In the genomic region with DNA sequence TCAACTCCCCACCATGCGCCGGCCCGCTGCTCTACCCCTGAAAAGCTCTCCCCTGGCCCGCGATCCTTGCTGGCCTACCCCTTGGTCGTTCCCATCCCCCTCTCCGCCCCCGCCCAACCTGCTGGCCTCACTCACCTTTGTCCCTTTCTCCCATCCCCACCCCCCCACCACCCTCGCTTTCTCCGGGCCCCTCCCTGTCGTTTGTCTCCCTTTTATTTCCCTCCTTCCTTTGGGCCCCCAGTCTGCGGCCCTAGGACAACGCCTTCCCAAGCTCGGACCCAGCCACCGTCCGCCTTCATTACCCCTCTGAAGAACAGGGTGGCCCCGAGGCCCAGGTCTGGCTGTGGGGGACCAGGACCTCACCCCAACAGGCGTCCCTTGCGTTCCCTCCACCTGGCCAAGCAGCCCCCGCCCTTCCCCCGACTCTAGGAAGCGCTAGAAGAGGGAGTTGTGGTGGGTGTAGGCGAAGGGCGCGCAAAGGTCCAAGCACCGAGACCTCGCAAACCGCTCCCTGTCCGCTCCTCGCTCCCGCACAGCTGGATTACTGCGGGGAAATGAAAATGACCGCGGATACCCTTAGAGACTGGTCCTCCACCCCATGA, we compare ENCODE assay signal across 7 cellular contexts. TPM values are rescaled to one million over a fixed set of nuclear protein-coding genes. Genes with fewer than 3 reads are reported as not detected.
DNase-seq lines count a peak whose midpoint lies in the region; ATAC-seq and TF ChIP-seq lines count a peak whose summit lies in the region.
"Had no signal": no experiment of that assay in that cellular context is flagged by ENCODE, and none has a peak within 500 bp of the region (broad histone marks: within the 10 kb centered on the region; RNA-seq: fewer than 3 reads in every experiment).

No MANE protein-coding gene starts in this region.

- no peaks in the 10 kb centered on the region for H3K36me3 Mint-ChIP-seq in activated CD4-positive, alpha-beta T cell treated with anti-CD3 and anti-CD28 coated beads for 36 hours (ENCODE audit: low read depth)

- no peaks in the 10 kb centered on the region for H3K9me3 ChIP-seq in right atrium auricular region
- no peaks in the 10 kb centered on the region for H3K9me3 ChIP-seq in subcutaneous abdominal adipose tissue (ENCODE audit: control insufficient read depth in 5 of 5, low read length in 5 of 5)

- no peaks in the 10 kb centered on the region for H3K36me3 ChIP-seq in right atrium auricular region
- H3K36me3 ChIP-seq in subcutaneous abdominal adipose tissue (ENCODE audit: control insufficient read depth in 5 of 5, insufficient read depth in 5 of 5, low read length in 5 of 5): no peaks in the 10 kb centered on the region

- CTCF ChIA-PET in activated CD4-positive, alpha-beta T cell treated with anti-CD3 and anti-CD28 coated beads for 36 hours (lab: Charles Lee): interaction anchor here (0.5 to 10.6 kb wide), 27 partner anchors 8 to 1113 kb away, joined by 3 to 148 read pairs (median 5); a partner anchor contains a TSS

- H3K27ac ChIP-seq in right atrium auricular region: peak overlapping the region; percentile 25 to 32
- H3K27ac ChIP-seq in subcutaneous abdominal adipose tissue (ENCODE audit: low read depth, low read length): no peak overlapping the region

- no peak for DNase-seq in activated CD4-positive, alpha-beta T cell treated with anti-CD3 and anti-CD28 coated beads for 36 hours
- DNase-seq in activated CD4-positive, alpha-beta T cell treated with anti-CD3 and anti-CD28 coated beads for 1 hour: no peak
- no peak for DNase-seq in right atrium auricular region (ENCODE audit: low spot score)

- H3K4me3 ChIP-seq in right atrium auricular region (peak overlapping the region; percentile 23 to 46), subcutaneous abdominal adipose tissue (ENCODE audit: low read depth in 1 of 5, low read length in 5 of 5) (peak overlapping the region in 4 of 5 donors; percentile 19 to 52 (median 36))

- POLR2A ChIA-PET in activated CD4-positive, alpha-beta T cell treated with anti-CD3 and anti-CD28 coated beads for 36 hours (lab: Charles Lee): interaction anchor here (0.6 to 1.1 kb wide), 3 partner anchors 15 to 261 kb away, joined by 3 to 9 read pairs (median 4); no protein-coding TSS in a partner anchor

- H3K9me3 Mint-ChIP-seq in activated CD4-positive, alpha-beta T cell treated with anti-CD3 and anti-CD28 coated beads for 36 hours (ENCODE audit: low read depth): no peaks in the 10 kb centered on the region

- H3K4me3 Mint-ChIP-seq in activated CD4-positive, alpha-beta T cell treated with anti-CD3 and anti-CD28 coated beads for 36 hours: peak overlapping the region; percentile 55

- H3K9ac ChIP-seq in subcutaneous abdominal adipose tissue (ENCODE audit: low read length in 5 of 5): peak overlapping the region in 3 of 5 donors; percentile 47 to 64 (median 55)

- intact Hi-C loops in activated CD4-positive, alpha-beta T cell treated with anti-CD3 and anti-CD28 coated beads for 36 hours (cut with DNase I, micrococcal nuclease): loop anchor here (2.0 to 10.0 kb wide), 3 partner anchors 161 to 251 kb away; a partner anchor contains a TSS

- TF ChIP-seq CTCF in right atrium auricular region (IDR thresholded peaks at IDR 0.05): no peak

- peaks cover 5% of the 10 kb centered on the region for H3K27me3 Mint-ChIP-seq in activated CD4-positive, alpha-beta T cell treated with anti-CD3 and anti-CD28 coated beads for 36 hours

- no peak for ATAC-seq in activated CD4-positive, alpha-beta T cell treated with anti-CD3 and anti-CD28 coated beads for 36 hours
- ATAC-seq in HG03432 (IDR thresholded peaks at IDR 0.05; ENCODE audit: unreplicated experiment): no peak
- no peak for ATAC-seq in GM18870 (IDR thresholded peaks at IDR 0.05; ENCODE audit: unreplicated experiment)

- peaks cover 27% of the 10 kb centered on the region for H3K4me1 Mint-ChIP-seq in activated CD4-positive, alpha-beta T cell treated with anti-CD3 and anti-CD28 coated beads for 36 hours

- H3K4me1 ChIP-seq in right atrium auricular region: peaks cover 0 to 34% of the 10 kb centered on the region in 2 donors
- peaks cover 5 to 40% (median 24%) of the 10 kb centered on the region in 5 donors for H3K4me1 ChIP-seq in subcutaneous abdominal adipose tissue (ENCODE audit: control insufficient read depth in 5 of 5, insufficient read depth in 5 of 5, low read length in 5 of 5)

- no peaks in the 10 kb centered on the region for H3K27me3 ChIP-seq in right atrium auricular region
- H3K27me3 ChIP-seq in subcutaneous abdominal adipose tissue (ENCODE audit: control insufficient read depth in 5 of 5, insufficient read depth in 4 of 5, low read length in 5 of 5): peaks cover 0 to 13% (median 0%) of the 10 kb centered on the region in 5 donors

- H3K27ac Mint-ChIP-seq in activated CD4-positive, alpha-beta T cell treated with anti-CD3 and anti-CD28 coated beads for 36 hours: no peak overlapping the region

RNA-seq across cellular contexts. Expression of a gene that starts 6.9 kb away (rescaled TPM):
- under 1 TPM; 0.50 to 0.72 TPM for total RNA-seq in activated CD4-positive, alpha-beta T cell treated with anti-CD3 and anti-CD28 coated beads for 36 hours
- total RNA-seq in right atrium auricular region: 10 to 100 TPM in 1 of 2 donors, 1 to 10 TPM in 1; 9.9 to 28.5 TPM
- total RNA-seq: T-helper 2 cell treated with Interferon-gamma antibody and Interleukin-4, amounts not matched to agents 100 ng/mL and 5 ng/mL, for 36 hours had no signal

RNA-seq across cellular contexts. Expression of a gene that starts 7.6 kb away (rescaled TPM):
- 100 to 1,000 TPM; 115 to 136 TPM for total RNA-seq in activated CD4-positive, alpha-beta T cell treated with anti-CD3 and anti-CD28 coated beads for 36 hours
- total RNA-seq in right atrium auricular region: 100 to 1,000 TPM in 1 of 2 donors, 10 to 100 TPM in 1; 59.4 to 168 TPM

RNA-seq across cellular contexts. Expression of a gene that starts 14.3 kb away (rescaled TPM):
- 1 to 10 TPM; 2.0 to 2.1 TPM for total RNA-seq in activated CD4-positive, alpha-beta T cell treated with anti-CD3 and anti-CD28 coated beads for 36 hours
- 10 to 100 TPM; 29.1 to 58.0 TPM for total RNA-seq in right atrium auricular region

RNA-seq across cellular contexts. Expression of a gene that starts 49.4 kb away (rescaled TPM):
- 10 to 100 TPM; 36.3 to 41.8 TPM for total RNA-seq in activated CD4-positive, alpha-beta T cell treated with anti-CD3 and anti-CD28 coated beads for 36 hours
- 100 to 1,000 TPM in 1 of 2 donors, 10 to 100 TPM in 1; 54.2 to 144 TPM for total RNA-seq in right atrium auricular region

RNA-seq across cellular contexts. Expression of a gene that starts 55.6 kb away (rescaled TPM):
- 100 to 1,000 TPM; 136 to 148 TPM for total RNA-seq in activated CD4-positive, alpha-beta T cell treated with anti-CD3 and anti-CD28 coated beads for 36 hours
- 10 to 100 TPM; 93.0 to 96.1 TPM for total RNA-seq in right atrium auricular region

Comparison
In these comparisons a context has a peak if more than half of its experiments do, and no peak if none do; other contexts are left out.
1. RNA of a gene that starts 6.9 kb away (total RNA-seq): 9.9 to 28.5 TPM in right atrium auricular region; 0.50 to 0.72 TPM in activated CD4-positive, alpha-beta T cell treated with anti-CD3 and anti-CD28 coated beads for 36 hours; every median in the first group is over 4 times any median in the second.
2. RNA of a gene that starts 14.3 kb away (total RNA-seq): 29.1 to 58.0 TPM in right atrium auricular region; 2.0 to 2.1 TPM in activated CD4-positive, alpha-beta T cell treated with anti-CD3 and anti-CD28 coated beads for 36 hours; every median in the first group is over 4 times any median in the second.